In the genomic region with DNA sequence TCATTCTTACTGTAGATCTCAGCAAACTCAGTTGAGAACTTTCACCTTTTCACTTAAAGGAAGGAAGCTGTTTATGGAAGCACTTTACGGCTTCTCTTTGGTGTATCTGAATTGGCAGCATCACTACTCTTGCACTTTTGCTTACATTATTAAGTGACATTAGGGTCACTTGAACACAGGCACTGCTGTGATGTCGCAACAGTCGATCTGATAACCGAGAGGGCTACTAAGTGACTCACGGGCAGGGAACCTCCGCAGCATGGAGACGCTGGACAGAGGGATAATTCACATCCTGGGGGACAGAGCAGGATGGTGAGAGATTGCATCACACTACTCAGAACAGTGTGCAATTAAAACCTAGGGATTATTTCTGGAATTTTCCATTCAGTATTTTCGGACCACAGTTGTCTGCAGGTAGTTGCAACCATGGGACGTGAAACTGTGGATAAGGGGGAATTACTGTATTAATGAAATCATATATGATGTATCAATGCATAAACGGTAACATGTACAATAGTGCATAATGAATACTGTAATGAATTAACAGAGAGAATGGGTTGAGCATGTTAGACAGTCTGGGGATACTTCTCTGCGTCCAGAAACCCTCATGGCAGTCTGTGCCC, we compare ENCODE assay signal across 13 cellular contexts. TPM values are rescaled to one million over a fixed set of nuclear protein-coding genes. Genes with fewer than 3 reads are reported as not detected.
DNase-seq lines count a peak whose midpoint lies in the region; ATAC-seq and TF ChIP-seq lines count a peak whose summit lies in the region.
"Had no signal": no experiment of that assay in that cellular context is flagged by ENCODE, and none has a peak within 500 bp of the region (broad histone marks: within the 10 kb centered on the region; RNA-seq: fewer than 3 reads in every experiment).

No MANE protein-coding gene starts in this region.

- H3K27ac Mint-ChIP-seq in endothelial cell (ENCODE audit: unreplicated experiment): no peak overlapping the region
- H3K27ac Mint-ChIP-seq: activated naive CD4-positive, alpha-beta T cell treated with anti-CD3 and anti-CD28 coated beads, Interleukin-2, amount 50 U/mL, for 24 hours had no signal

- TF ChIP-seq CTCF in left ventricle myocardium inferior (IDR thresholded peaks at IDR 0.05; ENCODE audit: borderline replicate concordance) (no peak), endothelial cell (IDR thresholded peaks at IDR 0.05; ENCODE audit: unreplicated experiment) (no peak)

- H3K4me3 Mint-ChIP-seq in endothelial cell (ENCODE audit: unreplicated experiment): no peak overlapping the region
- H3K4me3 Mint-ChIP-seq: activated naive CD4-positive, alpha-beta T cell treated with anti-CD3 and anti-CD28 coated beads, Interleukin-2, amount 50 U/mL, for 24 hours had no signal

- H3K27me3 Mint-ChIP-seq in endothelial cell (ENCODE audit: unreplicated experiment): peaks cover 4% of the 10 kb centered on the region

- H3K4me1 ChIP-seq in left ventricle myocardium inferior: no peaks in the 10 kb centered on the region
- H3K4me1 ChIP-seq: tibial artery had no signal

- DNase-seq in cardiac septum (ENCODE audit: low spot score) (peak; percentile 29), left ventricle myocardium inferior (no peak), T1000 (lab: John Stamatoyannopoulos, UW) (peak; percentile 33), iris pigment epithelial cell (ENCODE audit: low read depth) (peak; percentile 66), NCI-H1048 (lab: John Stamatoyannopoulos, UW) (no peak), endothelial cell (ENCODE audit: low spot score) (no peak)
- DNase-seq in stimulated activated CD4-positive, alpha-beta T cell treated with anti-CD3 and anti-CD28 coated beads, Interleukin-4, amount 100 ng/mL, for 1 hour: no peak
- DNase-seq: DMS153, kidney glomerular epithelial cell, NCI-H226, tibial artery had no signal

- H3K27ac ChIP-seq in left ventricle myocardium inferior (replicated peaks): no peak overlapping the region
- H3K27ac ChIP-seq: tibial artery had no signal

- no peak for ATAC-seq in HG02642 (IDR thresholded peaks at IDR 0.05; ENCODE audit: poor library complexity, unreplicated experiment)

- H3K27me3 ChIP-seq in left ventricle myocardium inferior (ENCODE audit: low read depth): peaks cover 79% of the 10 kb centered on the region

- intact Hi-C loops in cardiac septum (cut with DNase I): no loop called here
- intact Hi-C loops in left ventricle myocardium inferior (cut with micrococcal nuclease): no loop called here

- no peaks in the 10 kb centered on the region for H3K4me1 Mint-ChIP-seq in endothelial cell (ENCODE audit: unreplicated experiment)
- H3K4me1 Mint-ChIP-seq: activated naive CD4-positive, alpha-beta T cell treated with anti-CD3 and anti-CD28 coated beads, Interleukin-2, amount 50 U/mL, for 24 hours had no signal

- H3K9me3 ChIP-seq in left ventricle myocardium inferior (replicated peaks): no peaks in the 10 kb centered on the region
- H3K9me3 ChIP-seq: tibial artery had no signal

- no peaks in the 10 kb centered on the region for H3K36me3 Mint-ChIP-seq in endothelial cell (ENCODE audit: low read depth, unreplicated experiment)
- H3K36me3 Mint-ChIP-seq: activated naive CD4-positive, alpha-beta T cell treated with anti-CD3 and anti-CD28 coated beads, Interleukin-2, amount 50 U/mL, for 24 hours had no signal

- no peaks in the 10 kb centered on the region for H3K9me3 Mint-ChIP-seq in endothelial cell (ENCODE audit: unreplicated experiment)
- H3K9me3 Mint-ChIP-seq: activated naive CD4-positive, alpha-beta T cell treated with anti-CD3 and anti-CD28 coated beads, Interleukin-2, amount 50 U/mL, for 24 hours had no signal

- H3K36me3 ChIP-seq in left ventricle myocardium inferior: no peaks in the 10 kb centered on the region
- H3K36me3 ChIP-seq: tibial artery had no signal

- H3K4me3 ChIP-seq in left ventricle myocardium inferior: no peak overlapping the region
- H3K4me3 ChIP-seq: tibial artery had no signal

RNA-seq across cellular contexts. Expression of a gene that starts 56.6 kb away (rescaled TPM):
- 0.16 TPM for total RNA-seq in cardiac septum
- 0.33 TPM for total RNA-seq in left ventricle myocardium inferior
- total RNA-seq in endothelial cell (ENCODE audit: unreplicated experiment): 0.72 TPM

RNA-seq across cellular contexts. Expression of a gene that starts 59.9 kb away (rescaled TPM):
- total RNA-seq in cardiac septum (22.1 TPM), left ventricle myocardium inferior (23.3 TPM), endothelial cell (ENCODE audit: unreplicated experiment) (47.4 TPM)

Comparison
In these comparisons a context has a peak if more than half of its experiments do, and no peak if none do; other contexts are left out.
1. DNase-seq: peak in cardiac septum (single experiment), T1000 (single experiment) and iris pigment epithelial cell (single experiment); none in left ventricle myocardium inferior (single experiment), stimulated activated CD4-positive, alpha-beta T cell treated with anti-CD3 and anti-CD28 coated beads, Interleukin-4, amount 100 ng/mL, for 1 hour (single experiment), NCI-H1048 (single experiment) and endothelial cell (single experiment).